In genomic region chr6:37566209-37566859, GRCh38 we compare ENCODE assay signal across 1 cellular context.
TF ChIP-seq lines count a peak whose summit lies in the region.

No MANE protein-coding gene starts in this region.

TF ChIP-seq in HEK293, 187 proteins besides CTCF, POLR2A, EP300 and RAD21 (continued from another document):
- TF ChIP-seq ZNF645 (tag by site-specific recombination; IDR thresholded peaks at IDR 0.05) (no peak), HOXC10 (CRISPR knock-in tag; IDR thresholded peaks at IDR 0.05) (no peak), ZNF121 (tag by site-specific recombination; IDR thresholded peaks at IDR 0.05) (no peak), AEBP2 (tag by site-specific recombination; IDR thresholded peaks at IDR 0.05; ENCODE audit: borderline replicate concordance) (no peak), ZNF354C (tag by site-specific recombination; IDR thresholded peaks at IDR 0.05; ENCODE audit: borderline replicate concordance, low read depth) (no peak), ZNF623 (tag by site-specific recombination; IDR thresholded peaks at IDR 0.05) (no peak), SALL2 (tag by site-specific recombination; IDR thresholded peaks at IDR 0.05; ENCODE audit: borderline replicate concordance) (no peak), ZNF501 (tag by site-specific recombination; IDR thresholded peaks at IDR 0.05) (no peak), ZNF169 (tag by site-specific recombination; IDR thresholded peaks at IDR 0.05) (no peak), ZNF350 (tag by site-specific recombination; IDR thresholded peaks at IDR 0.05) (no peak), ZNF677 (tag by site-specific recombination; IDR thresholded peaks at IDR 0.05) (no peak), ZNF777 (tag by site-specific recombination; IDR thresholded peaks at IDR 0.05; ENCODE audit: borderline replicate concordance) (no peak), ZNF426 (tag by site-specific recombination; IDR thresholded peaks at IDR 0.05) (no peak), ZNF398 (tag by site-specific recombination; IDR thresholded peaks at IDR 0.05) (no peak), SETDB1 (IDR thresholded peaks at IDR 0.05; ENCODE audit: insufficient read length, low read length) (no peak), ZNF155 (tag by site-specific recombination; IDR thresholded peaks at IDR 0.05) (no peak), ZFP41 (tag by site-specific recombination; IDR thresholded peaks at IDR 0.05; ENCODE audit: borderline replicate concordance) (no peak), ZSCAN18 (tag by site-specific recombination; IDR thresholded peaks at IDR 0.05) (no peak), RBAK (tag by site-specific recombination; IDR thresholded peaks at IDR 0.05) (no peak), ZBTB8A (tag by site-specific recombination; IDR thresholded peaks at IDR 0.05) (peak; percentile 51; the same call in 1 of the 2 replicates), ZNF146 (tag by site-specific recombination; IDR thresholded peaks at IDR 0.05) (no peak), GLI4 (tag by site-specific recombination; IDR thresholded peaks at IDR 0.05) (no peak), ZBTB44 (tag by site-specific recombination; IDR thresholded peaks at IDR 0.05) (no peak), ZNF175 (tag by site-specific recombination; IDR thresholded peaks at IDR 0.05) (no peak), ZBTB7A (tag by site-specific recombination; IDR thresholded peaks at IDR 0.05; ENCODE audit: low read depth) (no peak), GLIS2 (tag by site-specific recombination; IDR thresholded peaks at IDR 0.05) (0 out of 2 replicates have a peak, but pooled peaks have one; percentile 26), ZNF202 (tag by site-specific recombination; IDR thresholded peaks at IDR 0.05; ENCODE audit: borderline replicate concordance) (no peak), ZNF26 (tag by site-specific recombination; IDR thresholded peaks at IDR 0.05) (no peak)
